ENCODE assay signal across 8 cellular contexts in genomic region chr16:87608400-87608985, GRCh38. TPM values are rescaled to one million over a fixed set of nuclear protein-coding genes. Genes with fewer than 3 reads are reported as not detected.
DNase-seq lines count a peak whose midpoint lies in the region; ATAC-seq lines count a peak whose summit lies in the region.

No MANE protein-coding gene starts in this region.

- no peaks in the 10 kb centered on the region for H3K27me3 ChIP-seq in Karpas-422 (ENCODE audit: low read length)

- H3K4me3 ChIP-seq in Karpas-422 (ENCODE audit: low read length), result no peak overlapping the region

- no peak overlapping the region for H2AFZ ChIP-seq in Karpas-422 (ENCODE audit: low read length)

- H3K36me3 ChIP-seq in Karpas-422 (ENCODE audit: insufficient read depth, low read length), result no peaks in the 10 kb centered on the region

- no peak overlapping the region for H3K4me2 ChIP-seq in Karpas-422 (ENCODE audit: low read depth, low read length, poor library complexity, severe bottlenecking)

- H3K79me2 ChIP-seq in Karpas-422 (ENCODE audit: low read length), result no peaks in the 10 kb centered on the region

- ATAC-seq in GM21360 (IDR thresholded peaks at IDR 0.05; ENCODE audit: unreplicated experiment) (no peak), GM21528 (IDR thresholded peaks at IDR 0.05; ENCODE audit: low FRiP score, unreplicated experiment) (no peak)

- no peaks in the 10 kb centered on the region for H3K9me2 ChIP-seq in Karpas-422 (replicated peaks; ENCODE audit: insufficient read depth, low read length)

- DNase-seq in CD1c-positive myeloid dendritic cell (ENCODE audit: extremely low spot score) (peak; percentile 12), Karpas-422 (peak; percentile 71), glomerular visceral epithelial cell (ENCODE audit: extremely low spot score) (peak; percentile 48), middle frontal gyrus (ENCODE audit: extremely low spot score, low spot score) (no peak)
- peak; percentile 31 for DNase-seq in activated CD8-positive, alpha-beta memory T cell treated with anti-CD3 and anti-CD28 coated beads, Interleukin-2, amount 50 U/mL, for 4 hours
- DNase-seq in stimulated activated CD4-positive, alpha-beta T cell treated with anti-CD3 and anti-CD28 coated beads, Interleukin-12 subunit alpha, Interleukin-12 subunit beta, amount 100 ng/mL, for 4 hours, result peak; percentile 49

- H3K9ac ChIP-seq in Karpas-422 (ENCODE audit: low read length), result no peak overlapping the region

- no peak overlapping the region for H3K27ac ChIP-seq in Karpas-422 (ENCODE audit: low read length)

- H4K20me1 ChIP-seq in Karpas-422 (ENCODE audit: insufficient read depth, low read depth, low read length), result no peaks in the 10 kb centered on the region

- H3K4me1 ChIP-seq in Karpas-422 (ENCODE audit: low read length), result no peaks in the 10 kb centered on the region

- H3K9me3 ChIP-seq in Karpas-422 (ENCODE audit: low read length), result no peaks in the 10 kb centered on the region

RNA-seq across cellular contexts. Expression of gene JPH3, which starts 6.2 kb away (rescaled TPM):
- not detected in 2 replicates for total RNA-seq in Karpas-422 (2014; rRNA removed; shearing (Covaris generic); ENCODE audit: low replicate concordance)
